In the genomic region with DNA sequence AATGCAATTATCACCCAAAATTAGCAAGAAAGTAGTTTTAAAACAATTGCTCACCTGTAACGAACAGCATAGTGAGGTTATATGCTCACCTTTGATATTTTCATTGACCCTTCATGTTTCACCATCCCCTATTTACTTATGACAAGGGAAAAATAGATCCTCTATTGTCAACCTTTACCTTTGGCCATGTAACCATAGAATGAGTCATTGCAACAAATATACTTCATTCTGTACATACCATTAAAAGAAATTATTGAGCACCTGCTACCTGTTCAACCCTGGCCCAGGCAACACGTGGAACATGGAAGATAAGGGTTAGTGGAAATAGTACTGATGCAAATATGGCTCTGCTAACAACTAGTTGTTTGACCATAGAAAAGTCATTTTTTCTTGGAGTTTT, we compare ENCODE assay signal across 14 cellular contexts. TPM values are rescaled to one million over a fixed set of nuclear protein-coding genes. Genes with fewer than 3 reads are reported as not detected.
"Had no signal": no experiment of that assay in that cellular context is flagged by ENCODE, and none has a peak within 500 bp of the region (broad histone marks: within the 10 kb centered on the region; RNA-seq: fewer than 3 reads in every experiment).

No MANE protein-coding gene starts in this region.

- ATAC-seq: left ventricle myocardium superior; natural killer cell; stimulated activated effector memory CD8-positive, alpha-beta T cell treated with anti-CD3 and anti-CD28 coated beads, Interleukin-12 subunit alpha, Interleukin-12 subunit beta, amount 100 ng/mL, for 72 hours; WTC11 had no signal

- H3K4me1 ChIP-seq: esophagus muscularis mucosa had no signal

- H3K4me3 ChIP-seq: coronary artery, esophagus muscularis mucosa had no signal

- DNase-seq: activated CD4-positive, alpha-beta T cell treated with anti-CD3 and anti-CD28 coated beads for 48 hours; activated naive CD8-positive, alpha-beta T cell treated with anti-CD3 and anti-CD28 coated beads, Interleukin-2, amount 10 ng/mL, durations not matched to agents 7 days and 5 days; central memory CD4-positive, alpha-beta T cell; left ventricle myocardium superior; natural killer cell; posterior cingulate gyrus; retina had no signal

- H3K9me3 ChIP-seq: esophagus muscularis mucosa, neutrophil had no signal

- H3K36me3 ChIP-seq: esophagus muscularis mucosa, neutrophil had no signal

- H3K27me3 ChIP-seq: esophagus muscularis mucosa, neutrophil had no signal

- H3K27ac ChIP-seq: coronary artery, esophagus muscularis mucosa, neutrophil had no signal

RNA-seq across cellular contexts. Expression of gene LSAMP, which starts 20.2 kb away (rescaled TPM):
- total RNA-seq: activated CD8-positive, alpha-beta memory T cell treated with anti-CD3 and anti-CD28 coated beads for 36 hours; activated naive CD8-positive, alpha-beta T cell treated with anti-CD3 and anti-CD28 coated beads, Interleukin-2, amount 10 ng/mL, durations not matched to agents 7 days and 5 days; activated T-helper 1 cell treated with anti-CD3 and anti-CD28 coated beads, Interleukin-12 subunit alpha, Interleukin-12 subunit beta, Interleukin-2, Interleukin-4 antibody, amounts not matched to agents 30 ng/mL and 10 ng/mL and 1 ng/mL, durations not matched to agents 14 hours and 24 hours and 36 hours; natural killer cell had no signal
